14 cellular contexts compared by ENCODE assay signal in genomic region chr2:44939074-44940052, GRCh38. TPM values are rescaled to one million over a fixed set of nuclear protein-coding genes. Genes with fewer than 3 reads are reported as not detected.
A peak's percentile ranks its signal among the peaks of the same experiment; 100 is the strongest.
DNase-seq lines count a peak whose midpoint lies in the region; ATAC-seq and TF ChIP-seq lines count a peak whose summit lies in the region.
"Had no signal": no experiment of that assay in that cellular context is flagged by ENCODE, and none has a peak within 500 bp of the region (broad histone marks: within the 10 kb centered on the region; RNA-seq: fewer than 3 reads in every experiment).

No MANE protein-coding gene starts in this region.

- H2AFZ ChIP-seq in neural progenitor cell (replicated peaks), result no peak overlapping the region

- H3K4me3 ChIP-seq in BE2C (ENCODE audit: low read depth, low read length) (peak overlapping the region; percentile 47), HEK293 (ENCODE audit: low read depth, low read length) (peak overlapping the region; percentile 32), duodenal mucosa (ENCODE audit: low read depth in 1 of 2, low read length in 2 of 2) (peak overlapping the region; percentile 14 to 15), neural progenitor cell (peak overlapping the region; percentile 96), adrenal gland (peak overlapping the region in 1 of 4 donors; percentile 27)

- intact Hi-C loops in adrenal gland (cut with DNase I), result no loop called here

- no peak for TF ChIP-seq POLR2A in adrenal gland (IDR thresholded peaks at IDR 0.05)

- H3K36me3 Mint-ChIP-seq in neural progenitor cell, result no peaks in the 10 kb centered on the region

- no peaks in the 10 kb centered on the region for H3K9me3 Mint-ChIP-seq in neural progenitor cell
- H3K9me3 Mint-ChIP-seq: T-helper 2 cell treated with Interferon-gamma antibody and Interleukin-4, amounts not matched to agents 5 μg/mL and 100 μg/mL, for 36 hours had no signal

- TF ChIP-seq CTCF in BE2C (IDR thresholded peaks at IDR 0.05; ENCODE audit: low read depth, low read length) (no peak), HEK293 (tag by site-specific recombination; IDR thresholded peaks at IDR 0.05) (no peak), neural progenitor cell (IDR thresholded peaks at IDR 0.05) (no peak), adrenal gland (IDR thresholded peaks at IDR 0.05) (no peak)

- peaks cover 56% of the 10 kb centered on the region for H4K20me1 ChIP-seq in neural progenitor cell (ENCODE audit: low read depth)

- no peaks in the 10 kb centered on the region for H3K9me3 ChIP-seq in BE2C
- no peaks in the 10 kb centered on the region for H3K9me3 ChIP-seq in HEK293 (ENCODE audit: control insufficient read depth, insufficient read depth, low read depth, low read length)
- no peaks in the 10 kb centered on the region for H3K9me3 ChIP-seq in duodenal mucosa (ENCODE audit: control insufficient read depth in 1 of 2, low read length in 2 of 2)
- no peaks in the 10 kb centered on the region for H3K9me3 ChIP-seq in neural progenitor cell (ENCODE audit: low read depth)
- no peaks in the 10 kb centered on the region for H3K9me3 ChIP-seq in adrenal gland (replicated peaks in 1 of 3)

- peak overlapping the region; percentile 76 for H3K4me3 Mint-ChIP-seq in neural progenitor cell
- H3K4me3 Mint-ChIP-seq: T-helper 2 cell treated with Interferon-gamma antibody and Interleukin-4, amounts not matched to agents 5 μg/mL and 100 μg/mL, for 36 hours had no signal

- peaks cover 97% of the 10 kb centered on the region for H3K79me2 ChIP-seq in neural progenitor cell (ENCODE audit: low read depth)

- H3K27ac ChIP-seq in HEK293 (ENCODE audit: extremely low read depth, low read depth, low read length), result no peak overlapping the region
- H3K27ac ChIP-seq in duodenal mucosa (ENCODE audit: low read depth, low read length), result no peak overlapping the region
- H3K27ac ChIP-seq in neural progenitor cell, result peak overlapping the region; percentile 92
- H3K27ac ChIP-seq in adrenal gland, result no peak overlapping the region

- H3K36me3 ChIP-seq in BE2C (no peaks in the 10 kb centered on the region; the same call in 1 of the 2 replicates), HEK293 (ENCODE audit: control insufficient read depth in 2 of 2, insufficient read depth in 1 of 2, low read length in 2 of 2) (no peaks in the 10 kb centered on the region), duodenal mucosa (ENCODE audit: control insufficient read depth in 1 of 2, insufficient read depth in 2 of 2, low read length in 2 of 2) (no peaks in the 10 kb centered on the region), neural progenitor cell (no peaks in the 10 kb centered on the region), adrenal gland (replicated peaks in 1 of 2) (no peaks in the 10 kb centered on the region)

- POLR2A ChIA-PET in HEK293 (lab: Yijun Ruan, JAX), result no interaction called here

- peak overlapping the region; percentile 99 for H3K4me2 ChIP-seq in neural progenitor cell

- peaks cover 4% of the 10 kb centered on the region for H3K4me1 ChIP-seq in BE2C
- no peaks in the 10 kb centered on the region for H3K4me1 ChIP-seq in HEK293 (ENCODE audit: control insufficient read depth, insufficient read depth, low read length)
- H3K4me1 ChIP-seq in duodenal mucosa (ENCODE audit: control insufficient read depth in 1 of 2, insufficient read depth in 2 of 2, low read length in 2 of 2), result peaks cover 4 to 25% of the 10 kb centered on the region in 2 donors
- peaks cover 34% of the 10 kb centered on the region for H3K4me1 ChIP-seq in neural progenitor cell
- H3K4me1 ChIP-seq in adrenal gland (replicated peaks in 1 of 2), result peaks cover 11 to 26% of the 10 kb centered on the region in 2 donors

- CTCF ChIA-PET in HEK293 (lab: Yijun Ruan, JAX), result interaction anchor here (0.7 kb wide), 1 partner anchor 946 kb away, joined by 3 read pairs; no protein-coding TSS in a partner anchor

- H3F3A ChIP-seq in neural progenitor cell (ENCODE audit: low read depth), result peaks cover 92% of the 10 kb centered on the region

- H3K27me3 ChIP-seq in BE2C (peaks cover 13% of the 10 kb centered on the region), duodenal mucosa (ENCODE audit: control insufficient read depth in 1 of 2, insufficient read depth in 2 of 2, low read length in 2 of 2) (peaks cover 84 to 87% of the 10 kb centered on the region in 2 donors), neural progenitor cell (peaks cover 74% of the 10 kb centered on the region), adrenal gland (peaks cover 90% of the 10 kb centered on the region)

- no peak overlapping the region for H3K9ac ChIP-seq in duodenal mucosa (ENCODE audit: low read depth in 1 of 2, low read length in 2 of 2)
- H3K9ac ChIP-seq in neural progenitor cell, result peak overlapping the region; percentile 11

- WGBS in adrenal gland, 4 donors, result 15 to 29% (median 23%) methylated on average over 15 to 46 of the region's 46 CpGs

- no peak for ATAC-seq in GM18502 (IDR thresholded peaks at IDR 0.05; ENCODE audit: poor library complexity, unreplicated experiment)

- DNase-seq in BE2C, result no peak
- DNase-seq in neural progenitor cell (ENCODE audit: low spot score), result peak; percentile 78
- no peak for DNase-seq in amniotic stem cell (lab: John Stamatoyannopoulos, UW)
- no peak for DNase-seq in SIG-M5 treated with dmso at 0.1 percent for 504 hours (lab: John Stamatoyannopoulos, UW; ENCODE audit: unreplicated experiment)
- no peak for DNase-seq in adrenal gland
- DNase-seq: DMS 273 treated with DMSO at 0.1 percent for 48 hours; effector memory CD4-positive, alpha-beta T cell; HCEC 1CT had no signal

- no peak overlapping the region for H3K27ac Mint-ChIP-seq in neural progenitor cell
- H3K27ac Mint-ChIP-seq: T-helper 2 cell treated with Interferon-gamma antibody and Interleukin-4, amounts not matched to agents 5 μg/mL and 100 μg/mL, for 36 hours had no signal

- peaks cover 48% of the 10 kb centered on the region for H3K4me1 Mint-ChIP-seq in neural progenitor cell

- peaks cover 80% of the 10 kb centered on the region for H3K27me3 Mint-ChIP-seq in neural progenitor cell (ENCODE audit: insufficient read depth, low read depth)

TF ChIP-seq in HEK293, 187 proteins besides CTCF, POLR2A, EP300 and RAD21 (continues in another document):
- TF ChIP-seq ZNF416 (tag by site-specific recombination; IDR thresholded peaks at IDR 0.05) (no peak), GLIS1 (tag by site-specific recombination; IDR thresholded peaks at IDR 0.05) (no peak), KLF10 (tag by site-specific recombination; IDR thresholded peaks at IDR 0.05) (no peak), ZBTB1 (tag by site-specific recombination; IDR thresholded peaks at IDR 0.05) (no peak), ZNF785 (tag by site-specific recombination; IDR thresholded peaks at IDR 0.05) (no peak), ZNF629 (tag by site-specific recombination; IDR thresholded peaks at IDR 0.05) (no peak), ZNF707 (tag by site-specific recombination; IDR thresholded peaks at IDR 0.05) (no peak), ZNF335 (tag by site-specific recombination; conservative IDR thresholded peaks at IDR 0.05) (no peak), ZNF221 (tag by site-specific recombination; IDR thresholded peaks at IDR 0.05; ENCODE audit: borderline replicate concordance) (no peak), PRDM10 (tag by site-specific recombination; IDR thresholded peaks at IDR 0.05) (peak; percentile 94), ZNF394 (tag by site-specific recombination; IDR thresholded peaks at IDR 0.05; ENCODE audit: borderline replicate concordance) (no peak), KLF1 (tag by site-specific recombination; IDR thresholded peaks at IDR 0.05) (peak; percentile 68; the same call in 1 of the 2 replicates)
- TF ChIP-seq, protein P1, sequence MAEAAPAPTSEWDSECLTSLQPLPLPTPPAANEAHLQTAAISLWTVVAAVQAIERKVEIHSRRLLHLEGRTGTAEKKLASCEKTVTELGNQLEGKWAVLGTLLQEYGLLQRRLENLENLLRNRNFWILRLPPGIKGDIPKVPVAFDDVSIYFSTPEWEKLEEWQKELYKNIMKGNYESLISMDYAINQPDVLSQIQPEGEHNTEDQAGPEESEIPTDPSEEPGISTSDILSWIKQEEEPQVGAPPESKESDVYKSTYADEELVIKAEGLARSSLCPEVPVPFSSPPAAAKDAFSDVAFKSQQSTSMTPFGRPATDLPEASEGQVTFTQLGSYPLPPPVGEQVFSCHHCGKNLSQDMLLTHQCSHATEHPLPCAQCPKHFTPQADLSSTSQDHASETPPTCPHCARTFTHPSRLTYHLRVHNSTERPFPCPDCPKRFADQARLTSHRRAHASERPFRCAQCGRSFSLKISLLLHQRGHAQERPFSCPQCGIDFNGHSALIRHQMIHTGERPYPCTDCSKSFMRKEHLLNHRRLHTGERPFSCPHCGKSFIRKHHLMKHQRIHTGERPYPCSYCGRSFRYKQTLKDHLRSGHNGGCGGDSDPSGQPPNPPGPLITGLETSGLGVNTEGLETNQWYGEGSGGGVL (tag by site-specific recombination; IDR thresholded peaks at IDR 0.05), result peak; percentile 68

RNA-seq across cellular contexts. Expression of gene SIX3, which starts 2.1 kb away (rescaled TPM):
- polyA plus RNA-seq in BE2C (2012; ENCODE audit: insufficient read depth, insufficient read length, low read depth), result 30.4 TPM
- 14.5 and 28.8 TPM in 2 replicates for total RNA-seq in neural progenitor cell (ENCODE audit: low replicate concordance)
- not detected for total RNA-seq in adrenal gland
- not detected for polyA plus RNA-seq in adrenal gland
- total RNA-seq: subcutaneous adipose tissue had no signal
- polyA plus RNA-seq: keratinocyte had no signal

Comparison
In these comparisons a context has a peak if more than half of its experiments do, and no peak if none do; other contexts are left out.
1. RNA of gene SIX3, which starts 2.1 kb away (total RNA-seq): 14.5 to 28.8 TPM in neural progenitor cell; not detected in adrenal gland; every median in the first group is over 10 times any median in the second.